ENCODE assay signal across 8 cellular contexts in the genomic region with DNA sequence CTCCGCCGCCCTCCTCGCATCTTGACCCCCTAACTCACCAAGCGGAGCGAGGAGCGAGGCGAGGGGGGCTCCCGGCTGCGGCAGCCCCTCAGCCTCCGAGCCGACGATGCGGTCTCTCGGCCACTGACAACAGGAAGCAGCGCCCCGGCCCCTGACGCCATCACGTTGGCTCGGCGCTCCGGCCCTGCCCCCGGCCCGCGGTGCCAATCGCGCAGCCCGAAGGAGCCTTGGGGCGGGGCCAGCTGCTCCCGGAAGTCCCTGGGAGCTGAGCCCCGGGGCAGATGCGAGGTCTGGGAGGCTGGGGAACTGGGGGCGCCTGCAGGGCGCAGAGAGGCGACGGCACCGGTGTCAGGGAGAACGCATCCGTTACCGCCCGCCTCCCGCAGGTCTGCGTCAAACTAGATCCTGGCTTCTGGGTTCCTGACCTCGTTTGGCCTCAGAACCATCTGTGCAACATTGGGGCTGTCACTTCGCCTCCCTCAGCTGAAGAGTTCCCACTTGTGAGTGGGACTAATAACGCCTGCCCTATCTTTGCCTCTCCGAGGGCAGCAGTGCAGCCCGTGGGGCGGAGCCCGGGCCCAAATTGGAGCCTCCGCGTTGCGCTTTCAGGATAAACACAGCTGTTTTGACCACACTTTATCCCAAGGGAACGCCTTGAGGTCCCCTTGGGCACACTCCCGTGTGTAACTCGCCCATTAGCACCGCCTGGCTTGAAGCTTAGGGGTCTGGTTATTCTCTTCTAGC.
DNase-seq lines count a peak whose midpoint lies in the region; ATAC-seq and TF ChIP-seq lines count a peak whose summit lies in the region.
"Not testable (repeated sequence)": the region's sequence is repeated elsewhere in the genome, so short reads cannot be mapped to it uniquely, and the experiment has no call there.

No MANE protein-coding gene starts in this region.

- peak in 3 of 4 donors; percentile 87 to 95 (median 89) for TF ChIP-seq POLR2A in esophagus squamous epithelium (IDR thresholded peaks at IDR 0.05)

- peak overlapping the region; percentile 66 for H3K4me3 ChIP-seq in HUES64 (ENCODE audit: low read length)
- peak overlapping the region; percentile 63 to 83 (median 74) for H3K4me3 ChIP-seq in esophagus squamous epithelium
- peak overlapping the region; percentile 37 to 63 for H3K4me3 ChIP-seq in muscle layer of duodenum (ENCODE audit: low read depth in 1 of 2, low read length in 2 of 2)

- not testable (repeated sequence) for TF ChIP-seq CTCF in esophagus squamous epithelium (IDR thresholded peaks at IDR 0.05)

- H3K27me3 ChIP-seq in HUES64 (ENCODE audit: insufficient read depth, low read length); esophagus squamous epithelium; muscle layer of duodenum (ENCODE audit: low read depth, low read length): not testable (repeated sequence)

- 2% methylated on average over 47 of the region's 56 CpGs for WGBS in HUES64
- 0 to 2% methylated on average over 5 to 6 of the region's 56 CpGs for WGBS in esophagus squamous epithelium, 2 donors

- DNase-seq in DMS114 treated with DMSO at 0.1 percent for 48 hours (lab: John Stamatoyannopoulos, UW; ENCODE audit: unreplicated experiment): peak; percentile 57
- peak; percentile 87 to 91 for DNase-seq in activated T-cell treated with anti-CD3 and anti-CD28 coated beads, Interleukin-2, amount 50 U/mL, for 48 hours
- DNase-seq in esophagus squamous epithelium (lab: John Stamatoyannopoulos, UW): peak; percentile 29
- peak; percentile 48 to 75 for DNase-seq in stimulated activated CD8-positive, alpha-beta memory T cell treated with anti-CD3 and anti-CD28 coated beads, Interleukin-4, amount 100 ng/mL, for 4 hours (ENCODE audit: low read depth in 2 of 2, low spot score in 1 of 2)

- H3K36me3 ChIP-seq in HUES64 (ENCODE audit: insufficient read depth, low read length); esophagus squamous epithelium; muscle layer of duodenum (ENCODE audit: control insufficient read depth in 1 of 2, insufficient read depth in 2 of 2, low read length in 2 of 2): not testable (repeated sequence)

- not testable (repeated sequence) for H3K27ac ChIP-seq in HUES64 (ENCODE audit: low read depth, low read length)
- peak overlapping the region; percentile 91 to 94 (median 92) for H3K27ac ChIP-seq in esophagus squamous epithelium
- H3K27ac ChIP-seq in muscle layer of duodenum (ENCODE audit: low read length): peak overlapping the region; percentile 39

- H3K9me3 ChIP-seq in HUES64 (ENCODE audit: insufficient read depth, low read depth, low read length); esophagus squamous epithelium; muscle layer of duodenum (ENCODE audit: control insufficient read depth in 1 of 2, low read length in 2 of 2): not testable (repeated sequence)

- intact Hi-C loops in esophagus squamous epithelium (cut with DNase I): not testable (repeated sequence)

- H3K4me1 ChIP-seq in HUES64 (ENCODE audit: insufficient read depth, low read length); muscle layer of duodenum (ENCODE audit: control insufficient read depth in 1 of 2, insufficient read depth in 2 of 2, low read length in 2 of 2): not testable (repeated sequence)
- H3K4me1 ChIP-seq in esophagus squamous epithelium: peaks cover 0 to 29% (median 0%) of the 10 kb centered on the region in 3 donors

- peak; percentile 93 for ATAC-seq in GM21528 (IDR thresholded peaks at IDR 0.05; ENCODE audit: low FRiP score, unreplicated experiment)

- peak overlapping the region; percentile 47; the same call in 1 of the 2 replicates for H3K9ac ChIP-seq in HUES64 (ENCODE audit: low read depth, low read length)

TF ChIP-seq in PFSK-1, 5 proteins besides CTCF, POLR2A, EP300 and RAD21:
- peak; percentile 45; the same call in 1 of the 2 replicates for TF ChIP-seq POLR2AphosphoS5 (IDR thresholded peaks at IDR 0.05; ENCODE audit: low read depth, low read length)
TF ChIP-seq in PFSK-1: peak in this region for 1; not testable (repeated sequence) for 4.

Comparison
In these comparisons a context has a peak if more than half of its experiments do, and no peak if none do; other contexts are left out.
1. DNase-seq: peak in every context shown above with its lines; median percentile 89 in activated T-cell treated with anti-CD3 and anti-CD28 coated beads, Interleukin-2, amount 50 U/mL, for 48 hours; 62 in stimulated activated CD8-positive, alpha-beta memory T cell treated with anti-CD3 and anti-CD28 coated beads, Interleukin-4, amount 100 ng/mL, for 4 hours; 57 in DMS114 treated with DMSO at 0.1 percent for 48 hours; 29 in esophagus squamous epithelium.